In genomic region chr9:8338249-8338721, GRCh38 we compare ENCODE assay signal across 25 cellular contexts.
DNase-seq lines count a peak whose midpoint lies in the region; ATAC-seq and TF ChIP-seq lines count a peak whose summit lies in the region.
"Had no signal": no experiment of that assay in that cellular context is flagged by ENCODE, and none has a peak within 500 bp of the region (broad histone marks: within the 10 kb centered on the region; RNA-seq: fewer than 3 reads in every experiment).

No MANE protein-coding gene starts in this region.

- no peaks in the 10 kb centered on the region for H3K9me3 Mint-ChIP-seq in GM23338
- H3K9me3 Mint-ChIP-seq: activated CD4-positive, alpha-beta T cell treated with anti-CD3 and anti-CD28 coated beads, Interleukin-2, amount 10 ng/mL, durations not matched to agents 24 days and 14 days; endodermal cell had no signal

- no peak overlapping the region for H3K9ac ChIP-seq in SK-N-SH

- no peaks in the 10 kb centered on the region for H3K27me3 Mint-ChIP-seq in GM23338 (ENCODE audit: insufficient read depth, low read depth, poor library complexity)
- H3K27me3 Mint-ChIP-seq: activated CD4-positive, alpha-beta T cell treated with anti-CD3 and anti-CD28 coated beads, Interleukin-2, amount 10 ng/mL, durations not matched to agents 24 days and 14 days; type B pancreatic cell had no signal

- H3K4me1 ChIP-seq in SK-N-SH (ENCODE audit: control insufficient read depth in 1 of 2, insufficient read depth in 2 of 2, low read depth in 1 of 2, low read length in 1 of 2), result peaks cover 0 to 5% of the 10 kb centered on the region in 2 experiments; a peak in 2 of 4 replicates
- H3K4me1 ChIP-seq in GM23338 (ENCODE audit: insufficient read depth), result no peaks in the 10 kb centered on the region
- H3K4me1 ChIP-seq: BE2C, left lung had no signal

- H3K9me2 ChIP-seq in SK-N-SH (no peaks in the 10 kb centered on the region), GM23338 (ENCODE audit: insufficient read depth) (no peaks in the 10 kb centered on the region)

- H3K79me2 ChIP-seq in SK-N-SH (ENCODE audit: insufficient read depth) (no peaks in the 10 kb centered on the region), GM23338 (replicated peaks; ENCODE audit: insufficient read depth) (no peaks in the 10 kb centered on the region)

- H3K27me3 ChIP-seq in SK-N-SH (ENCODE audit: insufficient read depth), result no peaks in the 10 kb centered on the region
- no peaks in the 10 kb centered on the region for H3K27me3 ChIP-seq in GM23338 (ENCODE audit: insufficient read depth)
- H3K27me3 ChIP-seq: BE2C, left lung, stomach had no signal

- peak; percentile 42 for ATAC-seq in SK-N-SH treated with all-trans-retinoic acid at 6 μM for 48 hours
- ATAC-seq in GM23338, result no peak
- ATAC-seq: left lung had no signal

- CTCF ChIA-PET in SK-N-SH (lab: Yijun Ruan, JAX), result no interaction called here

- H3K36me3 ChIP-seq in SK-N-SH (replicated peaks in 1 of 2; ENCODE audit: control insufficient read depth in 1 of 2, insufficient read depth in 2 of 2, low read length in 1 of 2) (no peaks in the 10 kb centered on the region), GM23338 (ENCODE audit: insufficient read depth) (no peaks in the 10 kb centered on the region; the same call in 1 of the 2 replicates)
- H3K36me3 ChIP-seq: BE2C, left lung, stomach had no signal

- DNase-seq in SK-N-SH (no peak), dermis blood vessel endothelial cell (peak; percentile 63), left kidney (ENCODE audit: low read depth, low spot score) (peak; percentile 58), smooth muscle cell of the brain vasculature (ENCODE audit: low read depth, low spot score) (peak; percentile 53), amniotic stem cell (lab: John Stamatoyannopoulos, UW) (no peak), kidney glomerular epithelial cell (lab: John Stamatoyannopoulos, UW) (no peak), GM23338 (ENCODE audit: low spot score) (no peak)
- DNase-seq: 8988T; activated CD4-positive, alpha-beta T cell treated with anti-CD3 and anti-CD28 coated beads, Interleukin-2, amount 10 ng/mL, durations not matched to agents 24 days and 14 days; activated gamma-delta T cell treated with Interleukin-2 at 50 U/mL for 16 hours; BE2C; GOT3; Kasumi-1; left lung; NCI-H1092; NCI-H2107; nucleus accumbens; stimulated activated CD4-positive, alpha-beta T cell treated with anti-CD3 and anti-CD28 coated beads, Interleukin-4, amount 100 ng/mL, for 24 hours; stomach; T-helper 1 cell had no signal

- H2AFZ ChIP-seq in SK-N-SH (ENCODE audit: low read depth), result no peak overlapping the region
- H2AFZ ChIP-seq in GM23338, result no peak overlapping the region

- POLR2A ChIA-PET in SK-N-SH (lab: Yijun Ruan, JAX), result no interaction called here

- no peak overlapping the region for H3K4me2 ChIP-seq in SK-N-SH
- no peak overlapping the region for H3K4me2 ChIP-seq in GM23338

- no peaks in the 10 kb centered on the region for H3K36me3 Mint-ChIP-seq in GM23338 (ENCODE audit: low read depth)

- no peaks in the 10 kb centered on the region for H4K20me1 ChIP-seq in SK-N-SH (ENCODE audit: insufficient read depth)
- H4K20me1 ChIP-seq in GM23338 (replicated peaks; ENCODE audit: insufficient read depth), result 0 out of 2 replicates have a peak, but pooled peaks cover 2% of the 10 kb centered on the region

- H3K27ac Mint-ChIP-seq in GM23338, result no peak overlapping the region
- H3K27ac Mint-ChIP-seq: activated CD4-positive, alpha-beta T cell treated with anti-CD3 and anti-CD28 coated beads, Interleukin-2, amount 10 ng/mL, durations not matched to agents 24 days and 14 days; endodermal cell; type B pancreatic cell had no signal

- H3K4me1 Mint-ChIP-seq in GM23338, result no peaks in the 10 kb centered on the region
- H3K4me1 Mint-ChIP-seq: activated CD4-positive, alpha-beta T cell treated with anti-CD3 and anti-CD28 coated beads, Interleukin-2, amount 10 ng/mL, durations not matched to agents 24 days and 14 days had no signal

- H3K4me3 Mint-ChIP-seq in GM23338, result no peak overlapping the region
- H3K4me3 Mint-ChIP-seq: activated CD4-positive, alpha-beta T cell treated with anti-CD3 and anti-CD28 coated beads, Interleukin-2, amount 10 ng/mL, durations not matched to agents 24 days and 14 days; endodermal cell; type B pancreatic cell had no signal

- no peak for TF ChIP-seq EP300 in SK-N-SH (IDR thresholded peaks at IDR 0.05; ENCODE audit: borderline replicate concordance in 1 of 2, low read depth in 1 of 2, low read length in 1 of 2)

- no peaks in the 10 kb centered on the region for H3F3A ChIP-seq in SK-N-SH (replicated peaks; ENCODE audit: insufficient read depth)
- no peaks in the 10 kb centered on the region for H3F3A ChIP-seq in GM23338 (replicated peaks; ENCODE audit: low read depth)

- H3K4me3 ChIP-seq in SK-N-SH (ENCODE audit: low read depth in 2 of 2, low read length in 1 of 2) (no peak overlapping the region), GM23338 (no peak overlapping the region)
- H3K4me3 ChIP-seq: left lung, skin epidermis, stomach had no signal

- no peak for TF ChIP-seq RAD21 in SK-N-SH (IDR thresholded peaks at IDR 0.05; ENCODE audit: low read length)

- peak overlapping the region in 1 of 2 experiments; percentile 43; a peak in 2 of 4 replicates for H3K27ac ChIP-seq in SK-N-SH (ENCODE audit: low read depth in 2 of 2, low read length in 1 of 2)
- H3K27ac ChIP-seq in GM23338 (ENCODE audit: low read depth), result no peak overlapping the region
- H3K27ac ChIP-seq: left lung, skin epidermis had no signal

- H3K9me3 ChIP-seq in SK-N-SH, result no peaks in the 10 kb centered on the region
- H3K9me3 ChIP-seq: BE2C, Caco-2, left lung, stomach had no signal

- WGBS in SK-N-SH (ENCODE audit: low lambda C conversion rate), result 60% methylated on average over 3 of the region's 3 CpGs

- TF ChIP-seq CTCF in SK-N-SH (IDR thresholded peaks at IDR 0.05) (no peak), GM23338 (conservative IDR thresholded peaks at IDR 0.05; ENCODE audit: low read depth in 2 of 2) (no peak)

TF ChIP-seq in SK-N-SH treated with all-trans-retinoic acid at 6 μM for 48 hours, 23 proteins besides CTCF, POLR2A, EP300 and RAD21 (continues in another document):
- TF ChIP-seq CSDC2 (CRISPR knock-in tag; IDR thresholded peaks at IDR 0.05) (no peak), RARB (CRISPR knock-in tag; IDR thresholded peaks at IDR 0.05) (no peak), BACH2 (CRISPR knock-in tag; IDR thresholded peaks at IDR 0.05; ENCODE audit: borderline replicate concordance) (no peak), ZFP3 (CRISPR knock-in tag; IDR thresholded peaks at IDR 0.05) (no peak), CSRNP3 (CRISPR knock-in tag; IDR thresholded peaks at IDR 0.05) (no peak)

TF ChIP-seq in SK-N-SH, 30 proteins besides CTCF, POLR2A, EP300 and RAD21 (continues in another document):
- no peak for TF ChIP-seq FOSL2 (IDR thresholded peaks at IDR 0.05; ENCODE audit: borderline replicate concordance, low read depth)
- TF ChIP-seq USF1 (IDR thresholded peaks at IDR 0.05; ENCODE audit: borderline replicate concordance, low read depth), result no peak
- no peak for TF ChIP-seq JUND (IDR thresholded peaks at IDR 0.05)
- no peak for TF ChIP-seq TAF1 (IDR thresholded peaks at IDR 0.05; ENCODE audit: borderline replicate concordance, low read depth, low read length)
- TF ChIP-seq, protein P1, sequence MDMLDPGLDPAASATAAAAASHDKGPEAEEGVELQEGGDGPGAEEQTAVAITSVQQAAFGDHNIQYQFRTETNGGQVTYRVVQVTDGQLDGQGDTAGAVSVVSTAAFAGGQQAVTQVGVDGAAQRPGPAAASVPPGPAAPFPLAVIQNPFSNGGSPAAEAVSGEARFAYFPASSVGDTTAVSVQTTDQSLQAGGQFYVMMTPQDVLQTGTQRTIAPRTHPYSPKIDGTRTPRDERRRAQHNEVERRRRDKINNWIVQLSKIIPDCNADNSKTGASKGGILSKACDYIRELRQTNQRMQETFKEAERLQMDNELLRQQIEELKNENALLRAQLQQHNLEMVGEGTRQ (IDR thresholded peaks at IDR 0.05; ENCODE audit: borderline replicate concordance, low read depth, low read length), result no peak
- no peak for TF ChIP-seq MXI1 (IDR thresholded peaks at IDR 0.05; ENCODE audit: low read depth, low read length)
- no peak for TF ChIP-seq TEAD4 (IDR thresholded peaks at IDR 0.05; ENCODE audit: borderline replicate concordance, insufficient read depth)
- no peak for TF ChIP-seq TCF12 (IDR thresholded peaks at IDR 0.05)
- TF ChIP-seq SMC3 (IDR thresholded peaks at IDR 0.05; ENCODE audit: low read depth, low read length), result no peak

TF ChIP-seq in GM23338, 12 proteins besides CTCF, POLR2A, EP300 and RAD21 (continues in another document):
- no peak for TF ChIP-seq EZH2 (IDR thresholded peaks at IDR 0.05; ENCODE audit: low read depth, unreplicated experiment)
- TF ChIP-seq CREB1 (CRISPR knock-in tag; IDR thresholded peaks at IDR 0.05; ENCODE audit: low read depth), result no peak
- TF ChIP-seq STAT1 (IDR thresholded peaks at IDR 0.05; ENCODE audit: unreplicated experiment), result no peak
- TF ChIP-seq, protein P2, sequence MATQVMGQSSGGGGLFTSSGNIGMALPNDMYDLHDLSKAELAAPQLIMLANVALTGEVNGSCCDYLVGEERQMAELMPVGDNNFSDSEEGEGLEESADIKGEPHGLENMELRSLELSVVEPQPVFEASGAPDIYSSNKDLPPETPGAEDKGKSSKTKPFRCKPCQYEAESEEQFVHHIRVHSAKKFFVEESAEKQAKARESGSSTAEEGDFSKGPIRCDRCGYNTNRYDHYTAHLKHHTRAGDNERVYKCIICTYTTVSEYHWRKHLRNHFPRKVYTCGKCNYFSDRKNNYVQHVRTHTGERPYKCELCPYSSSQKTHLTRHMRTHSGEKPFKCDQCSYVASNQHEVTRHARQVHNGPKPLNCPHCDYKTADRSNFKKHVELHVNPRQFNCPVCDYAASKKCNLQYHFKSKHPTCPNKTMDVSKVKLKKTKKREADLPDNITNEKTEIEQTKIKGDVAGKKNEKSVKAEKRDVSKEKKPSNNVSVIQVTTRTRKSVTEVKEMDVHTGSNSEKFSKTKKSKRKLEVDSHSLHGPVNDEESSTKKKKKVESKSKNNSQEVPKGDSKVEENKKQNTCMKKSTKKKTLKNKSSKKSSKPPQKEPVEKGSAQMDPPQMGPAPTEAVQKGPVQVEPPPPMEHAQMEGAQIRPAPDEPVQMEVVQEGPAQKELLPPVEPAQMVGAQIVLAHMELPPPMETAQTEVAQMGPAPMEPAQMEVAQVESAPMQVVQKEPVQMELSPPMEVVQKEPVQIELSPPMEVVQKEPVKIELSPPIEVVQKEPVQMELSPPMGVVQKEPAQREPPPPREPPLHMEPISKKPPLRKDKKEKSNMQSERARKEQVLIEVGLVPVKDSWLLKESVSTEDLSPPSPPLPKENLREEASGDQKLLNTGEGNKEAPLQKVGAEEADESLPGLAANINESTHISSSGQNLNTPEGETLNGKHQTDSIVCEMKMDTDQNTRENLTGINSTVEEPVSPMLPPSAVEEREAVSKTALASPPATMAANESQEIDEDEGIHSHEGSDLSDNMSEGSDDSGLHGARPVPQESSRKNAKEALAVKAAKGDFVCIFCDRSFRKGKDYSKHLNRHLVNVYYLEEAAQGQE (IDR thresholded peaks at IDR 0.05; ENCODE audit: unreplicated experiment), result no peak
- no peak for TF ChIP-seq EZH2phosphoT487 (IDR thresholded peaks at IDR 0.05; ENCODE audit: unreplicated experiment)

Comparison
In these comparisons a context has a peak if more than half of its experiments do, and no peak if none do; other contexts are left out.
1. DNase-seq: peak in dermis blood vessel endothelial cell (single experiment), left kidney (single experiment) and smooth muscle cell of the brain vasculature (single experiment); none in SK-N-SH (single experiment), amniotic stem cell (single experiment), kidney glomerular epithelial cell (single experiment) and GM23338 (single experiment).